Comparison of ENCODE assay signal across 25 cellular contexts in the genomic region with DNA sequence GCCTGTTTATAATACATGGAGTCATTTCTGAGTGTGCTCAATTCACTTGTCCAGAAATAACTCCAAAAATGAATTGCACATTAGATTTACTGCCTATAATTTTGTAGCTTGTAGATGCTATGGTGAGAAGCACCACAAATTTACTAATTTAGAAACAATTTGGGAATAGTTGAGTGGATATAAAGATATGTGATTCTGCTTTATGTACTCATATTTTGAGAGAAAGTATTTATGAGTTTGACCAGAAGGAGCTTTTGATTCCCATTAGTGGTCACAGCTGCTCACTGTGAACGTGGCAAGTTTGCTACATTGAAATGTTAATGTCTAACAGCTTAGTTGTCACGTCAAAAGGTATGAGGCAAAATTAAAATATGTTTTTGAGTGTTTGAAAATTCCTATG.
"Had no signal": no experiment of that assay in that cellular context is flagged by ENCODE, and none has a peak within 500 bp of the region (broad histone marks: within the 10 kb centered on the region; RNA-seq: fewer than 3 reads in every experiment).

No MANE protein-coding gene starts in this region.

- H3K27me3 ChIP-seq: MG63 had no signal

- H3K36me3 ChIP-seq: MG63 had no signal

- ATAC-seq: activated CD8-positive, alpha-beta T cell treated with anti-CD3 and anti-CD28 coated beads, Interleukin-2, amount 10 ng/mL, durations not matched to agents 7 days and 5 days; activated naive CD4-positive, alpha-beta T cell treated with anti-CD3 and anti-CD28 coated beads, Interleukin-2, amount 50 U/mL, for 72 hours; activated naive CD8-positive, alpha-beta T cell treated with anti-CD3 and anti-CD28 coated beads, Interleukin-2, amount 50 U/mL, for 24 hours; T-helper 17 cell; WTC11 had no signal

- H3K9me3 ChIP-seq: MG63 had no signal

- DNase-seq: activated CD4-positive, alpha-beta T cell treated with anti-CD3 and anti-CD28 coated beads for 48 hours; activated CD4-positive, alpha-beta T cell treated with anti-CD3 and anti-CD28 coated beads, Interleukin-2, amount 50 U/mL, for 4 hours; activated CD4-positive, CD25-positive, alpha-beta regulatory T cell treated with anti-CD3 and anti-CD28 coated beads, Interleukin-2, amount 50 U/mL, for 72 hours; activated CD8-positive, alpha-beta memory T cell treated with anti-CD3 and anti-CD28 coated beads, Interleukin-2, amount 50 U/mL, for 48 hours; activated CD8-positive, alpha-beta T cell treated with anti-CD3 and anti-CD28 coated beads, Interleukin-2, amount 10 ng/mL, durations not matched to agents 7 days and 5 days; activated effector memory CD4-positive, alpha-beta T cell treated with Interleukin-2 at 50 U/mL for 16 hours; activated naive CD4-positive, alpha-beta T cell; activated naive CD8-positive, alpha-beta T cell treated with anti-CD3 and anti-CD28 coated beads, Interleukin-2, amount 50 U/mL, for 24 hours; activated T-cell treated with anti-CD3 and anti-CD28 coated beads, Interleukin-2, amount 50 U/mL, for 1 hour; amygdala; MG63; MV-4-11; NCI-H1092 treated with DMSO at 0.1 percent for 48 hours; NCI-H1417 treated with DMSO at 0.1 percent for 48 hours; NCI-H1694; NCI-H2029 treated with DMSO at 0.1 percent for 48 hours; NCI-H345; NCI-H510A; NCI-H526 treated with DMSO at 0.1 percent for 48 hours; NCI-H82; SIG-M5; T-helper 17 cell; T-helper 9 cell had no signal

- H3K4me3 ChIP-seq: MG63 had no signal
